Comparison of ENCODE assay signal across 18 cellular contexts in the genomic region with DNA sequence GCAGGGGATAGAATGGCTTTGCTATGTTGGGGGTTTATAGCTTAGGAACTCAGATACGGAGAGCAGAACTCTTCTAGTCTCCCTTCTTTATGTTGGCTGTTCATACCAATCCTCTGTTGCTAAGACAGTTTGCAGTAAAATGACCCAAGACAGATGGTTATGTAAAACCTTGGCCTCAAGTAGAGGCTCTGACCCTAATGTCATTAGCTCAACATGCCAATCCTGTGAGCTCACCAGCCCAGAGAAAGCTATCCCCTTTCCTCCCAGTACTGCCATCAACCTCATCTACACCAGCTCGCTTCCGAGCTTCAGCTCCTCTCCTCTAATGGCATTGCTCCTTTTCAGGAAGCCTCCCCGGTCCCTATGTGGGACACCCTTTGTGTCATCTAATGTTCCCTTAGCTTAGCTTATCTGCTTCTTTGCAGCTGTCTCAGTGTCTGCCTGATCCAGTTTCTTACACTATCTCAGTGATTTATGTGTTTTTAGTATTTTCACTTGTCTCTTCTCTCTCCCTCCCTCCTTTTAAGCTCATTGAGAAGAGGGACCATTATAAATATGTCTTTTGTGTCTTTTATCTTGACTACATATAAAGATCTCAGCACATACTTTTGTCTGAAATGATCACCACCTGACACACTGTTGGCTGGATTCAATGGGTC.
DNase-seq lines count a peak whose midpoint lies in the region; ATAC-seq and TF ChIP-seq lines count a peak whose summit lies in the region.
"Had no signal": no experiment of that assay in that cellular context is flagged by ENCODE, and none has a peak within 500 bp of the region (broad histone marks: within the 10 kb centered on the region; RNA-seq: fewer than 3 reads in every experiment).

No MANE protein-coding gene starts in this region.

- no peaks in the 10 kb centered on the region for H4K20me1 ChIP-seq in fibroblast of lung (ENCODE audit: control insufficient read depth, extremely low read depth, insufficient read depth, low read length)

- intact Hi-C loops in left colon (cut with DNase I, micrococcal nuclease), result no loop called here

- H3K9ac ChIP-seq in fibroblast of lung (ENCODE audit: insufficient read depth, low read length), result no peak overlapping the region

- WGBS in mesodermal cell (ENCODE audit: insufficient coverage in 2 of 2), 2 experiments, result 66 to 71% methylated on average over 1 to 3 of the region's 4 CpGs

- DNase-seq in AG09319 (ENCODE audit: extremely low read depth, low read depth), result peak; percentile 37
- DNase-seq in NCI-H69 (lab: John Stamatoyannopoulos, UW), result peak; percentile 21
- peak; percentile 34 to 75 for DNase-seq in fibroblast of lung (ENCODE audit: low read depth in 2 of 2)
- no peak for DNase-seq in stimulated activated CD4-positive, alpha-beta T cell treated with anti-CD3 and anti-CD28 coated beads, Interleukin-12 subunit alpha, Interleukin-12 subunit beta, amount 100 ng/mL, for 4 hours
- no peak for DNase-seq in left colon
- no peak for DNase-seq in C1 segment of cervical spinal cord (lab: John Stamatoyannopoulos, UW)
- DNase-seq: activated CD4-positive, CD25-positive, alpha-beta regulatory T cell treated with anti-CD3 and anti-CD28 coated beads, Interleukin-2, amount 50 U/mL, for 72 hours; activated T-cell treated with anti-CD3 and anti-CD28 coated beads, Interleukin-2, amount 50 U/mL, for 24 hours; amygdala; DMS79 treated with DMSO at 0.1 percent for 48 hours; lower lobe of right lung; NCI-H2171; T-helper 1 cell; transverse colon had no signal

- peaks cover 4% of the 10 kb centered on the region for H3K4me1 ChIP-seq in fibroblast of lung (ENCODE audit: control insufficient read depth, extremely low read depth, insufficient read depth, low read length)
- H3K4me1 ChIP-seq in mesodermal cell (ENCODE audit: control insufficient read depth, insufficient read depth, low read length, poor library complexity, severe bottlenecking), result peaks cover 20% of the 10 kb centered on the region
- H3K4me1 ChIP-seq: lower lobe of right lung, transverse colon had no signal

- TF ChIP-seq CTCF in AG09319 (IDR thresholded peaks at IDR 0.05; ENCODE audit: low read depth, low read length), result no peak
- no peak for TF ChIP-seq CTCF in fibroblast of lung (conservative IDR thresholded peaks at IDR 0.05 in 1 of 2, IDR thresholded peaks at IDR 0.05 in 1 of 2; ENCODE audit: low read depth in 1 of 2, low read length in 2 of 2)

- H3K4me3 ChIP-seq in fibroblast of lung (replicated peaks in 1 of 4; ENCODE audit: control extremely low read depth in 1 of 4, insufficient read depth in 1 of 4, low read depth in 3 of 4, low read length in 4 of 4) (no peak overlapping the region), mesodermal cell (ENCODE audit: extremely low read depth, insufficient read depth, low read length, poor library complexity, severe bottlenecking) (no peak overlapping the region)
- H3K4me3 ChIP-seq: GM23338, lower lobe of right lung, transverse colon had no signal

- H3K4me2 ChIP-seq in fibroblast of lung (ENCODE audit: extremely low read depth, insufficient read depth, low read length), result peak overlapping the region; percentile 5
- H3K4me2 ChIP-seq: GM23338 had no signal

- H3K9me3 ChIP-seq in fibroblast of lung (ENCODE audit: control insufficient read depth, insufficient read depth, low read depth, low read length) (no peaks in the 10 kb centered on the region), mesodermal cell (ENCODE audit: control insufficient read depth, low read length) (peaks cover 5% of the 10 kb centered on the region)
- H3K9me3 ChIP-seq: lower lobe of right lung, neutrophil, transverse colon had no signal

- no peaks in the 10 kb centered on the region for H3K79me2 ChIP-seq in fibroblast of lung (ENCODE audit: control insufficient read depth, insufficient read depth, low read length)

- H3K27ac ChIP-seq in fibroblast of lung (ENCODE audit: insufficient read depth, low read length), result no peak overlapping the region
- H3K27ac ChIP-seq in mesodermal cell (ENCODE audit: low read depth, low read length, severe bottlenecking), result peak overlapping the region; percentile 67
- H3K27ac ChIP-seq: lower lobe of right lung, neutrophil, transverse colon had no signal

- no peak overlapping the region for H2AFZ ChIP-seq in fibroblast of lung (ENCODE audit: low read length)
- H2AFZ ChIP-seq: GM23338 had no signal

- no peaks in the 10 kb centered on the region for H3K27me3 ChIP-seq in fibroblast of lung (ENCODE audit: control insufficient read depth, insufficient read depth, low read length)
- H3K27me3 ChIP-seq: neutrophil, transverse colon had no signal

- ATAC-seq in HG02885 (IDR thresholded peaks at IDR 0.05; ENCODE audit: poor library complexity, unreplicated experiment) (no peak), left colon (no peak)
- ATAC-seq: GM23338 had no signal

- H3K36me3 ChIP-seq in fibroblast of lung (ENCODE audit: control insufficient read depth, insufficient read depth, low read length), result no peaks in the 10 kb centered on the region
- H3K36me3 ChIP-seq in mesodermal cell (ENCODE audit: control insufficient read depth, insufficient read depth, low read length), result no peaks in the 10 kb centered on the region
- H3K36me3 ChIP-seq: lower lobe of right lung, neutrophil, transverse colon had no signal

Comparison
In these comparisons a context has a peak if more than half of its experiments do, and no peak if none do; other contexts are left out.
1. DNase-seq: peak in AG09319 (single experiment), NCI-H69 (single experiment) and fibroblast of lung (2 of 2); none in stimulated activated CD4-positive, alpha-beta T cell treated with anti-CD3 and anti-CD28 coated beads, Interleukin-12 subunit alpha, Interleukin-12 subunit beta, amount 100 ng/mL, for 4 hours (single experiment), left colon (0 of 2) and C1 segment of cervical spinal cord (0 of 14).